In the genomic region with DNA sequence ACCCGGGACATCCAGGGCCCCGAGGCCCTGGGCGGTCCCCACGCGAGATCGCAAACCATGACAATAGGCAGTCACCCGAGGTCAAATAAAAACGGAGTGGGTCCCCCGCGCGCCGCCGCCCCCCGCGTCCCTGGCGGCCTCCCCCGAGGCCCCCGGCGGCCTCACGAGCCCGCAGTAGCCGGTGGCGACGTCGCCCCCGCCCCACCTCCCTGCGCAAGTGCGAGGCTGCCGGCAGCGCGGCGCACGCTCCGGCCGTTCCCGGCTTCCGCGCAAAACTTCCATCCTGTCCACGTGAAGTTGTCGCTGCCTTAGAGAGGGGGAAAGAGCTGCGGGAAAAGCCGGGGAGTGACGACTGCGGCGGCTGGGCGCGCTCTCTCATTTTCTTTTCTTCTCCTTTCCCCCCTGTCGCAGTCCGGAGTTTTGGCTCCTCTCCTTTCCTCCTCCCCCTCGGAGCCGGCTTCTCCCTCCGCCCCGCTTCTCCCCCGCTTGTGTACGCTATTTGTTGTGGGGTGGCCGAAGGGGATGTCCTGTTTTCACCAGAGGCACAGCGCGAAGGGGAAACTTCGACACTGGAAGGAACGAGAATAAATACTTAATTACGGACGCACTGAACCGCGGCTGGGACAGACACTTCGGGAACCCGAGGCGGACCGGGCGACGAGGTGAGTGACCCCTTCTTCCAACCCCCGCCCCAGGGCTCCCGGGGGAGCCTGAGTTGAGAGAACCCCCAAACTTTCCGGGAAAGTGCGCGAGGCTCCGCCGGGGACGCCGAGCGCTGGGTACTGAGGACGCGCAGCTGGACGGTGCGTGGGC, we compare ENCODE assay signal across 8 cellular contexts. TPM values are rescaled to one million over a fixed set of nuclear protein-coding genes. Genes with fewer than 3 reads are reported as not detected.
DNase-seq lines count a peak whose midpoint lies in the region; ATAC-seq, FAIRE-seq and TF ChIP-seq lines count a peak whose summit lies in the region.

A gene with protein sequence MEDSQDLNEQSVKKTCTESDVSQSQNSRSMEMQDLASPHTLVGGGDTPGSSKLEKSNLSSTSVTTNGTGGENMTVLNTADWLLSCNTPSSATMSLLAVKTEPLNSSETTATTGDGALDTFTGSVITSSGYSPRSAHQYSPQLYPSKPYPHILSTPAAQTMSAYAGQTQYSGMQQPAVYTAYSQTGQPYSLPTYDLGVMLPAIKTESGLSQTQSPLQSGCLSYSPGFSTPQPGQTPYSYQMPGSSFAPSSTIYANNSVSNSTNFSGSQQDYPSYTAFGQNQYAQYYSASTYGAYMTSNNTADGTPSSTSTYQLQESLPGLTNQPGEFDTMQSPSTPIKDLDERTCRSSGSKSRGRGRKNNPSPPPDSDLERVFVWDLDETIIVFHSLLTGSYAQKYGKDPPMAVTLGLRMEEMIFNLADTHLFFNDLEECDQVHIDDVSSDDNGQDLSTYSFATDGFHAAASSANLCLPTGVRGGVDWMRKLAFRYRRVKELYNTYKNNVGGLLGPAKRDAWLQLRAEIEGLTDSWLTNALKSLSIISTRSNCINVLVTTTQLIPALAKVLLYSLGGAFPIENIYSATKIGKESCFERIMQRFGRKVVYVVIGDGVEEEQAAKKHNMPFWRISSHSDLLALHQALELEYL (plus strand): TSS at position 270 of the 813 bp plus-strand sequence. CDS start 33,424 bp downstream, outside the sequence.

- H3K9ac ChIP-seq in kidney (ENCODE audit: low read length in 2 of 2) (no peak within 1 kb of the TSS), subcutaneous abdominal adipose tissue (ENCODE audit: low read length in 5 of 5) (peak within 1 kb of the TSS in 1 of 5 donors; percentile 35)

- no peaks in the 10 kb centered on the region for H3K36me3 Mint-ChIP-seq in stimulated activated naive CD8-positive, alpha-beta T cell treated with anti-CD3 and anti-CD28 coated beads, Interleukin-15, Interleukin-2, amounts not matched to agents 100 ng/mL and 50 ng/mL, for 24 hours (ENCODE audit: low read depth)

- H3K4me3 Mint-ChIP-seq in stimulated activated naive CD8-positive, alpha-beta T cell treated with anti-CD3 and anti-CD28 coated beads, Interleukin-15, Interleukin-2, amounts not matched to agents 100 ng/mL and 50 ng/mL, for 24 hours, result peak within 1 kb of the TSS; percentile 51

- no peak for TF ChIP-seq CTCF in brain microvascular endothelial cell (IDR thresholded peaks at IDR 0.05; ENCODE audit: low read depth, low read length, missing control alignments)
- no peak for TF ChIP-seq CTCF in kidney (IDR thresholded peaks at IDR 0.05; ENCODE audit: borderline replicate concordance, extremely low read depth, insufficient read depth)

- H3K27me3 Mint-ChIP-seq in stimulated activated naive CD8-positive, alpha-beta T cell treated with anti-CD3 and anti-CD28 coated beads, Interleukin-15, Interleukin-2, amounts not matched to agents 100 ng/mL and 50 ng/mL, for 24 hours, result peaks cover 69% of the 10 kb centered on the region

- peak within 1 kb of the TSS; percentile 54 for H3K4me3 ChIP-seq in brain microvascular endothelial cell (ENCODE audit: low read depth, low read length)
- H3K4me3 ChIP-seq in kidney (ENCODE audit: low read length in 2 of 2), result peak within 1 kb of the TSS; percentile 47 to 57
- peak within 1 kb of the TSS; percentile 50 to 76 (median 57) for H3K4me3 ChIP-seq in subcutaneous abdominal adipose tissue (ENCODE audit: low read depth in 1 of 5, low read length in 5 of 5)

- DNase-seq in stimulated activated naive CD8-positive, alpha-beta T cell treated with anti-CD3 and anti-CD28 coated beads, Interleukin-15, Interleukin-2, amounts not matched to agents 100 U/mL and 50 U/mL, for 24 hours, result no peak
- DNase-seq in brain microvascular endothelial cell, result no peak
- DNase-seq in kidney, result peak; percentile 74
- DNase-seq in GOT3 (lab: John Stamatoyannopoulos, UW), result no peak
- DNase-seq in NCI-H510A (lab: John Stamatoyannopoulos, UW), result no peak

- in situ Hi-C loops in brain microvascular endothelial cell (cut with HindIII; ENCODE audit: low pct_ligation_motif_present, low sequenced_read_pairs), result no loop called here

- no peak for ATAC-seq in stimulated activated naive CD8-positive, alpha-beta T cell treated with anti-CD3 and anti-CD28 coated beads, Interleukin-15, Interleukin-2, amounts not matched to agents 100 U/mL and 50 U/mL, for 24 hours
- ATAC-seq in HG03432 (IDR thresholded peaks at IDR 0.05; ENCODE audit: unreplicated experiment), result no peak

- no peak within 1 kb of the TSS for H3K27ac Mint-ChIP-seq in stimulated activated naive CD8-positive, alpha-beta T cell treated with anti-CD3 and anti-CD28 coated beads, Interleukin-15, Interleukin-2, amounts not matched to agents 100 ng/mL and 50 ng/mL, for 24 hours

- FAIRE-seq in kidney (lab: Jason Lieb, UNC), result no peak

- H3K27me3 ChIP-seq in brain microvascular endothelial cell (replicated peaks), result peaks cover 57% of the 10 kb centered on the region
- H3K27me3 ChIP-seq in subcutaneous abdominal adipose tissue (ENCODE audit: control insufficient read depth in 5 of 5, insufficient read depth in 4 of 5, low read length in 5 of 5), result peaks cover 28 to 44% (median 33%) of the 10 kb centered on the region in 5 donors

- no peaks in the 10 kb centered on the region for H3K4me1 ChIP-seq in kidney (ENCODE audit: control insufficient read depth in 1 of 2, insufficient read depth in 1 of 2, low read depth in 1 of 2, low read length in 2 of 2)
- peaks cover 0 to 33% (median 24%) of the 10 kb centered on the region in 5 donors for H3K4me1 ChIP-seq in subcutaneous abdominal adipose tissue (ENCODE audit: control insufficient read depth in 5 of 5, insufficient read depth in 5 of 5, low read length in 5 of 5)

- H3K36me3 ChIP-seq in brain microvascular endothelial cell (replicated peaks), result no peaks in the 10 kb centered on the region
- H3K36me3 ChIP-seq in kidney (ENCODE audit: control insufficient read depth in 1 of 2, insufficient read depth in 2 of 2, low read length in 2 of 2), result no peaks in the 10 kb centered on the region
- H3K36me3 ChIP-seq in subcutaneous abdominal adipose tissue (ENCODE audit: control insufficient read depth in 5 of 5, insufficient read depth in 5 of 5, low read length in 5 of 5), result no peaks in the 10 kb centered on the region

- no peaks in the 10 kb centered on the region for H3K9me3 ChIP-seq in kidney (ENCODE audit: control insufficient read depth in 1 of 2, low read length in 2 of 2)
- no peaks in the 10 kb centered on the region for H3K9me3 ChIP-seq in subcutaneous abdominal adipose tissue (ENCODE audit: control insufficient read depth in 5 of 5, low read length in 5 of 5)

- no peaks in the 10 kb centered on the region for H3K9me3 Mint-ChIP-seq in stimulated activated naive CD8-positive, alpha-beta T cell treated with anti-CD3 and anti-CD28 coated beads, Interleukin-15, Interleukin-2, amounts not matched to agents 100 ng/mL and 50 ng/mL, for 24 hours

- peaks cover 10% of the 10 kb centered on the region for H3K4me1 Mint-ChIP-seq in stimulated activated naive CD8-positive, alpha-beta T cell treated with anti-CD3 and anti-CD28 coated beads, Interleukin-15, Interleukin-2, amounts not matched to agents 100 ng/mL and 50 ng/mL, for 24 hours (ENCODE audit: low read depth)

- intact Hi-C loops in kidney (cut with DNase I), result no loop called here

- H3K27ac ChIP-seq in brain microvascular endothelial cell (no peak within 1 kb of the TSS), kidney (ENCODE audit: low read depth in 2 of 2, low read length in 2 of 2) (peak within 1 kb of the TSS; percentile 37 to 51), subcutaneous abdominal adipose tissue (ENCODE audit: low read depth, low read length) (no peak within 1 kb of the TSS)

RNA-seq across cellular contexts. Expression of the gene that starts here (rescaled TPM):
- total RNA-seq in kidney, result 5.0 TPM
- polyA plus RNA-seq in kidney (ENCODE audit: insufficient read depth, low read depth, low replicate concordance), result 0.99 TPM

Comparison
In these comparisons a context has a peak if more than half of its experiments do, and no peak if none do; other contexts are left out.
1. H3K27ac ChIP-seq: peak in kidney (2 of 2); none in brain microvascular endothelial cell (single experiment) and subcutaneous abdominal adipose tissue (single experiment).
2. Peak in every context shown above with its lines, with median percentiles within 50 percentile points of each other: H3K4me3 ChIP-seq.